8 cellular contexts compared by ENCODE assay signal in the genomic region with DNA sequence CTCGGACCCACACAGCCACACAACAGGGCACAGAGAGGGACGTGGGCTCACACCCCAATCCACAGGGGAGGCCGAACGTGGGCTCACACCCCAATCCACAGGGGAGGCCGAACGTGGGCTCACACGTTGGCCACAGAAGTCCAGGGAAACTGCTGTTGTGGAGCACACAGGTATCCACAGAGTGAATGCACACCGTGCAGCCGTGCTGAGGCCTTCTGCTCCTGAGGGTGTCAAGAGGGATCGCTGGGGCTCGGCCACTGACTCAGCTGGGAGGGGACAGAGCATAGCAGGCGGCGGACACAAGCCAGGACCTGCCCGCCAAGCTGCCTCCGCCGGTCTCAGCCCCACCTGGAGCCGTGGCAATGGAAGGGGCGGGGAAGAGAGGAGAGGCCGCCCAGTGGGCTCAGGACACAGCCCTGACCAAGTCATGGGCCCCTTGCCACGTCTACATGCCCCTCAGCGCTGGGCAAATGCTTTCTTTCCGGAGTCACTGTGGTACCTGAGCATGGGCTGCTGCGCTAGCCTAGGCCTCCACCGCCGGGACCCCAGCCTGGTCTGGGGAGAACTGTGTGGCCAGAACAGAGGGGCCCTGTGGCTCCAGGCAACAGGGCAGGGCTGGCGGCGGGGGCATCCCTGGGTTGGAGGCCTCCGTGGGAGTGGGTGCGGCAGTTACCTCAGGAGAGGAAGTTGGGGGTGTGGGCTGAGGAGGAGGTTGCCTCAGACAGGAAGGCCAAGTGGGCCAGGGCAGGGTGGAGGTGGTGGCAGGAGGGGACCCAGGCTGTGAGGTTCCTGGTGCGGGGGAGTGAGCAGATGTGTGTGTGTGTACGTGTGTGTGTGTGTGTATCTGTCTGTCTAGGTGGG. TPM values are rescaled to one million over a fixed set of nuclear protein-coding genes. Genes with fewer than 3 reads are reported as not detected.
DNase-seq lines count a peak whose midpoint lies in the region; ATAC-seq and TF ChIP-seq lines count a peak whose summit lies in the region.

No MANE protein-coding gene starts in this region.

- ATAC-seq in DND-41 (ENCODE audit: insufficient read depth, low read depth): peak; percentile 81
- peak; percentile 82 to 83 (median 83) for ATAC-seq in T-cell (replicated peaks in 1 of 4)
- peak; percentile 73 for ATAC-seq in activated naive CD8-positive, alpha-beta T cell treated with anti-CD3 and anti-CD28 coated beads, Interleukin-2, amount 10 ng/mL, durations not matched to agents 7 days and 5 days (ENCODE audit: low read depth)
- peak; percentile 46 for ATAC-seq in lung (ENCODE audit: insufficient read depth, low FRiP score)
- ATAC-seq in upper lobe of right lung: peak; percentile 73
- no peak for ATAC-seq in GM18858 (IDR thresholded peaks at IDR 0.05; ENCODE audit: unreplicated experiment)

- H3K27me3 ChIP-seq in DND-41 (ENCODE audit: insufficient read depth, low read length, poor library complexity): no peaks in the 10 kb centered on the region
- no peaks in the 10 kb centered on the region for H3K27me3 ChIP-seq in lung (ENCODE audit: control insufficient read depth, insufficient read depth)
- H3K27me3 ChIP-seq in upper lobe of right lung: no peaks in the 10 kb centered on the region

- intact Hi-C loops in upper lobe of right lung (cut with DNase I): no loop called here

- H3K27ac Mint-ChIP-seq in T-cell: peak overlapping the region; percentile 88 to 94
- H3K27ac Mint-ChIP-seq in activated naive CD8-positive, alpha-beta T cell treated with anti-CD3 and anti-CD28 coated beads, Interleukin-2, amount 10 ng/mL, durations not matched to agents 7 days and 5 days: peak overlapping the region; percentile 96

- no peak overlapping the region for H3K9ac ChIP-seq in DND-41 (ENCODE audit: low read depth, low read length)

- no peak for TF ChIP-seq CTCF in DND-41 (IDR thresholded peaks at IDR 0.05; ENCODE audit: borderline replicate concordance, extremely low read depth, low read length, poor library complexity, severe bottlenecking)
- no peak for TF ChIP-seq CTCF in lung (IDR thresholded peaks at IDR 0.05; ENCODE audit: control extremely low read depth, extremely low read depth)
- no peak for TF ChIP-seq CTCF in upper lobe of right lung (IDR thresholded peaks at IDR 0.05)

- peak; percentile 80 for DNase-seq in DND-41
- DNase-seq in KBM-7: peak; percentile 99
- DNase-seq in T-cell: peak; percentile 66 to 85 (median 79)
- peak; percentile 75 for DNase-seq in activated naive CD8-positive, alpha-beta T cell treated with anti-CD3 and anti-CD28 coated beads, Interleukin-2, amount 10 ng/mL, durations not matched to agents 7 days and 5 days
- DNase-seq in lung (ENCODE audit: low spot score): peak; percentile 65
- peak; percentile 85 for DNase-seq in upper lobe of right lung
- no peak for DNase-seq in HK-2 (ENCODE audit: unreplicated experiment)

- POLR2A ChIA-PET in T-cell (lab: Charles Lee): interaction anchor here in 1 of 2 donors (1.0 kb wide), 1 partner anchor 16 kb away, joined by 3 read pairs; no protein-coding TSS in a partner anchor
- POLR2A ChIA-PET in activated naive CD8-positive, alpha-beta T cell treated with anti-CD3 and anti-CD28 coated beads, Interleukin-2, amount 10 ng/mL, durations not matched to agents 7 days and 5 days (lab: Charles Lee): interaction anchor here (1.1 to 3.1 kb wide), 6 partner anchors 10 to 329 kb away, joined by 3 to 29 read pairs (median 9); partner anchors contain the start of genes IFI6 and TMEM222

- H2AFZ ChIP-seq in DND-41 (ENCODE audit: low read depth, low read length): peak overlapping the region; percentile 36; the same call in 1 of the 2 replicates

- no peak overlapping the region for H3K4me3 ChIP-seq in DND-41 (ENCODE audit: low read depth in 1 of 2, low read length in 2 of 2)
- peak overlapping the region; percentile 22 for H3K4me3 ChIP-seq in lung
- H3K4me3 ChIP-seq in upper lobe of right lung: peak overlapping the region; percentile 62

- H3K79me2 ChIP-seq in DND-41 (ENCODE audit: insufficient read depth, low read length): no peaks in the 10 kb centered on the region

- no peaks in the 10 kb centered on the region for H3K9me3 Mint-ChIP-seq in T-cell
- no peaks in the 10 kb centered on the region for H3K9me3 Mint-ChIP-seq in activated naive CD8-positive, alpha-beta T cell treated with anti-CD3 and anti-CD28 coated beads, Interleukin-2, amount 10 ng/mL, durations not matched to agents 7 days and 5 days

- 0 out of 2 replicates have a peak overlapping the region, but pooled peaks have one; percentile 30 for H3K27ac ChIP-seq in DND-41 (ENCODE audit: low read length)
- peak overlapping the region in 1 of 2 donors; percentile 87 for H3K27ac ChIP-seq in lung (ENCODE audit: low read depth in 1 of 2, low read length in 1 of 2)
- peak overlapping the region; percentile 82 for H3K27ac ChIP-seq in upper lobe of right lung

- H3K36me3 ChIP-seq in DND-41 (ENCODE audit: insufficient read depth, low read length): peaks cover 4% of the 10 kb centered on the region; the same call in 1 of the 2 replicates
- H3K36me3 ChIP-seq in lung (ENCODE audit: control insufficient read depth in 2 of 2, insufficient read depth in 2 of 2, low read length in 2 of 2): peaks cover 0 to 3% of the 10 kb centered on the region in 2 donors
- H3K36me3 ChIP-seq in upper lobe of right lung: no peaks in the 10 kb centered on the region

- H3K4me1 Mint-ChIP-seq in T-cell: peaks cover 54 to 74% (median 61%) of the 10 kb centered on the region in 3 donors
- H3K4me1 Mint-ChIP-seq in activated naive CD8-positive, alpha-beta T cell treated with anti-CD3 and anti-CD28 coated beads, Interleukin-2, amount 10 ng/mL, durations not matched to agents 7 days and 5 days: peaks cover 31% of the 10 kb centered on the region

- H3K4me1 ChIP-seq in DND-41 (ENCODE audit: insufficient read depth, low read length): peaks cover 9% of the 10 kb centered on the region
- peaks cover 0 to 4% of the 10 kb centered on the region in 2 donors for H3K4me1 ChIP-seq in lung (ENCODE audit: control insufficient read depth in 2 of 2, insufficient read depth in 2 of 2, low read length in 2 of 2)
- H3K4me1 ChIP-seq in upper lobe of right lung: peaks cover 8% of the 10 kb centered on the region

- H3K9me3 ChIP-seq in DND-41 (ENCODE audit: insufficient read depth, low read length, severe bottlenecking): no peaks in the 10 kb centered on the region
- no peaks in the 10 kb centered on the region for H3K9me3 ChIP-seq in lung (ENCODE audit: control insufficient read depth in 2 of 2, insufficient read depth in 1 of 2, low read length in 1 of 2)
- no peaks in the 10 kb centered on the region for H3K9me3 ChIP-seq in upper lobe of right lung

- WGBS in lung, 2 donors: 22 to 36% methylated on average over 31 of the region's 31 CpGs

- H3K4me2 ChIP-seq in DND-41 (ENCODE audit: insufficient read depth, low read length): no peak overlapping the region

- no peaks in the 10 kb centered on the region for H4K20me1 ChIP-seq in DND-41 (ENCODE audit: insufficient read depth, low read length)

- CTCF ChIA-PET in T-cell (lab: Charles Lee): interaction anchor here in 1 of 2 donors (0.9 to 1.3 kb wide), 3 partner anchors 10 to 47 kb away, joined by 3 to 4 read pairs (median 3); no protein-coding TSS in a partner anchor

- in situ Hi-C loops in KBM-7 (cut with MboI; ENCODE audit: low pct_unique_long_range_greater_than_20kb, low sequenced_read_pairs): no loop called here

- H3K4me3 Mint-ChIP-seq in T-cell: peak overlapping the region; percentile 86 to 94 (median 87)
- H3K4me3 Mint-ChIP-seq in activated naive CD8-positive, alpha-beta T cell treated with anti-CD3 and anti-CD28 coated beads, Interleukin-2, amount 10 ng/mL, durations not matched to agents 7 days and 5 days: peak overlapping the region; percentile 94

- H3K27me3 Mint-ChIP-seq in T-cell: no peaks in the 10 kb centered on the region
- H3K27me3 Mint-ChIP-seq in activated naive CD8-positive, alpha-beta T cell treated with anti-CD3 and anti-CD28 coated beads, Interleukin-2, amount 10 ng/mL, durations not matched to agents 7 days and 5 days: no peaks in the 10 kb centered on the region

- H3K36me3 Mint-ChIP-seq in T-cell: peaks cover 9% of the 10 kb centered on the region
- peaks cover 9% of the 10 kb centered on the region for H3K36me3 Mint-ChIP-seq in activated naive CD8-positive, alpha-beta T cell treated with anti-CD3 and anti-CD28 coated beads, Interleukin-2, amount 10 ng/mL, durations not matched to agents 7 days and 5 days

RNA-seq across cellular contexts. Expression of gene SYTL1, which starts 1.2 kb away (rescaled TPM):
- total RNA-seq in T-cell (100 to 1,000 TPM; 169 to 240 (median 199) TPM), lung (10 to 100 TPM; 10.5 to 58.0 TPM), upper lobe of right lung (30.6 TPM)
- 100 to 1,000 TPM; 103 to 105 TPM for total RNA-seq in activated naive CD8-positive, alpha-beta T cell treated with anti-CD3 and anti-CD28 coated beads, Interleukin-2, amount 10 ng/mL, durations not matched to agents 7 days and 5 days
- polyA plus RNA-seq in lung: 10 to 100 TPM; 27.7 to 41.6 TPM

RNA-seq across cellular contexts. Expression of gene TMEM222, which starts 21.0 kb away (rescaled TPM):
- total RNA-seq in T-cell (10 to 100 TPM; 25.2 to 48.8 (median 43.7) TPM), lung (10 to 100 TPM; 25.2 to 46.8 TPM), upper lobe of right lung (36.7 TPM)
- 10 to 100 TPM; 35.8 to 40.4 TPM for total RNA-seq in activated naive CD8-positive, alpha-beta T cell treated with anti-CD3 and anti-CD28 coated beads, Interleukin-2, amount 10 ng/mL, durations not matched to agents 7 days and 5 days
- polyA plus RNA-seq in lung: 10 to 100 TPM; 50.1 to 51.5 TPM

RNA-seq across cellular contexts. Expression of gene MAP3K6, which starts 23.8 kb away (rescaled TPM):
- total RNA-seq in T-cell: 10 to 100 TPM in 3 of 5 donors, 1 to 10 TPM in 2; 7.0 to 31.1 (median 12.8) TPM
- 1 to 10 TPM; 8.6 to 9.0 TPM for total RNA-seq in activated naive CD8-positive, alpha-beta T cell treated with anti-CD3 and anti-CD28 coated beads, Interleukin-2, amount 10 ng/mL, durations not matched to agents 7 days and 5 days
- 10 to 100 TPM; 17.0 to 96.6 TPM for total RNA-seq in lung
- polyA plus RNA-seq in lung: 10 to 100 TPM; 53.1 to 72.5 TPM
- 144 TPM for total RNA-seq in upper lobe of right lung

RNA-seq across cellular contexts. Expression of gene FCN3, which starts 31.6 kb away (rescaled TPM):
- total RNA-seq in T-cell (under 1 TPM in 3 of 5 donors, not detected in 2; 0.26 to 0.44 (median 0.38) TPM), lung (100 to 1,000 TPM in 1 of 2 donors, 10 to 100 TPM in 1; 36.6 to 611 TPM), upper lobe of right lung (826 TPM)
- not detected for total RNA-seq in activated naive CD8-positive, alpha-beta T cell treated with anti-CD3 and anti-CD28 coated beads, Interleukin-2, amount 10 ng/mL, durations not matched to agents 7 days and 5 days
- polyA plus RNA-seq in lung: 100 to 1,000 TPM; 452 to 489 TPM

RNA-seq across cellular contexts. Expression of gene CD164L2, which starts 40.1 kb away (rescaled TPM):
- total RNA-seq in T-cell: not detected
- total RNA-seq in activated naive CD8-positive, alpha-beta T cell treated with anti-CD3 and anti-CD28 coated beads, Interleukin-2, amount 10 ng/mL, durations not matched to agents 7 days and 5 days: not detected
- 10 to 100 TPM in 1 of 2 donors, 1 to 10 TPM in 1; 6.3 to 19.8 TPM for total RNA-seq in lung
- polyA plus RNA-seq in lung: 10 to 100 TPM in 1 of 2 donors, 1 to 10 TPM in 1; 6.8 to 11.0 TPM
- 1.2 TPM for total RNA-seq in upper lobe of right lung

Comparison
In these comparisons a context has a peak if more than half of its experiments do, and no peak if none do; other contexts are left out.
1. H3K4me3 ChIP-seq: peak in lung (single experiment) and upper lobe of right lung (single experiment); none in DND-41 (0 of 2).